Comparison of ENCODE assay signal across 14 cellular contexts in the genomic region with DNA sequence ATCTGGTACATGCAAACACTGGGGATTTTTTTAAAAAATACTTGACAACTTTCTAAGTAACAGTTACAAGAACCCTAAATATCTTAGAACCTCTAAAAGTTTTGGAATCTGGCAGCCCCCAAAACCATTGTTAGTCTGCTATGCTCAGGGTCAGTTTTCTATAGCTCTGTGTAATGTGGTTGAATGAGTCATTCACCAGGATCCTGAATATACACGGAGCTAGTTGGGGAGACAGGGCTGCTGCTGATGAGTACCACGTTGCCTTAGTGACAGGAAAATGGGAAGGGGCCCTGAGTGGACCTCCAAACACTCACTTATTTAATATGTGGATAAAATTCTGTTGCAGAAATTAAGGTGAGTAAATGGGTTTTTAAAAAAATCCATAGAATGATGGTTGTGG. TPM values are rescaled to one million over a fixed set of nuclear protein-coding genes. Genes with fewer than 3 reads are reported as not detected.
DNase-seq lines count a peak whose midpoint lies in the region; ATAC-seq, FAIRE-seq and TF ChIP-seq lines count a peak whose summit lies in the region.
"Had no signal": no experiment of that assay in that cellular context is flagged by ENCODE, and none has a peak within 500 bp of the region (broad histone marks: within the 10 kb centered on the region; RNA-seq: fewer than 3 reads in every experiment).

No MANE protein-coding gene starts in this region.

- H3K9me2 ChIP-seq in GM23248 (ENCODE audit: insufficient read depth), result no peaks in the 10 kb centered on the region

- H3K36me3 ChIP-seq in GM23248 (ENCODE audit: low read depth) (no peaks in the 10 kb centered on the region), Panc1 (ENCODE audit: control insufficient read depth, insufficient read depth, low read length) (no peaks in the 10 kb centered on the region), endothelial cell of umbilical vein (ENCODE audit: control insufficient read depth in 2 of 2, extremely low read depth in 1 of 2, insufficient read depth in 2 of 2, low read length in 2 of 2) (no peaks in the 10 kb centered on the region), osteoblast (ENCODE audit: insufficient read depth, low read length) (no peaks in the 10 kb centered on the region)

- H3K9ac ChIP-seq in GM23248 (no peak overlapping the region), endothelial cell of umbilical vein (replicated peaks; ENCODE audit: extremely low read depth, insufficient read depth, low read length) (no peak overlapping the region)

- H3K27ac Mint-ChIP-seq in activated T-helper 1 cell treated with anti-CD3 and anti-CD28 coated beads, Interleukin-12 subunit alpha, Interleukin-12 subunit beta, Interleukin-2, Interleukin-4 antibody, amounts not matched to agents 30 ng/mL and 10 ng/mL and 1 ng/mL, durations not matched to agents 14 hours and 24 hours and 36 hours, result no peak overlapping the region
- H3K27ac Mint-ChIP-seq: stimulated activated memory B cell treated with anti-CD40 and anti-IgM and Interleukin-4, amounts not matched to agents 10 μg/mL and 1 μg/mL and 100 μg/mL, for 72 hours had no signal

- no peaks in the 10 kb centered on the region for H4K20me1 ChIP-seq in GM23248 (ENCODE audit: insufficient read depth)
- H4K20me1 ChIP-seq in endothelial cell of umbilical vein (replicated peaks; ENCODE audit: control insufficient read depth, extremely low read depth, insufficient read depth, low read length), result no peaks in the 10 kb centered on the region
- H4K20me1 ChIP-seq in osteoblast (ENCODE audit: insufficient read depth, low read length), result no peaks in the 10 kb centered on the region

- dilution Hi-C loops in endothelial cell of umbilical vein (cut with MboI; ENCODE audit: extremely low pct_ligation_motif_present, low sequenced_read_pairs), result no loop called here

- peak; percentile 83 for FAIRE-seq in endothelial cell of umbilical vein (lab: Jason Lieb, UNC)
- FAIRE-seq: islet of Langerhans had no signal

- H3K27ac ChIP-seq in GM23248 (no peak overlapping the region; the same call in 1 of the 2 replicates), Panc1 (ENCODE audit: low read length) (no peak overlapping the region), endothelial cell of umbilical vein (ENCODE audit: insufficient read depth, low read depth, low read length) (no peak overlapping the region), osteoblast (ENCODE audit: low read depth, low read length) (peak overlapping the region; percentile 89)

- CTCF ChIA-PET in Panc1 (lab: Charles Lee) (no interaction called here), endothelial cell of umbilical vein (lab: Charles Lee) (interaction anchor here (0.8 to 1.0 kb wide), 2 partner anchors 54 to 66 kb away, joined by 3 to 4 read pairs; no protein-coding TSS in a partner anchor)

- no peaks in the 10 kb centered on the region for H3K79me2 ChIP-seq in GM23248 (ENCODE audit: insufficient read depth)
- no peaks in the 10 kb centered on the region for H3K79me2 ChIP-seq in endothelial cell of umbilical vein (ENCODE audit: control insufficient read depth, insufficient read depth, low read length)
- no peaks in the 10 kb centered on the region for H3K79me2 ChIP-seq in osteoblast (ENCODE audit: insufficient read depth, low read length)

- H3K4me2 ChIP-seq in GM23248 (ENCODE audit: unreplicated experiment) (peak overlapping the region; percentile 0), endothelial cell of umbilical vein (ENCODE audit: insufficient read depth, low read length) (no peak overlapping the region), osteoblast (ENCODE audit: insufficient read depth, low read length) (peak overlapping the region; percentile 75)

- H3K9me1 ChIP-seq in endothelial cell of umbilical vein (replicated peaks; ENCODE audit: control insufficient read depth, extremely low read depth, insufficient read depth, low read length), result no peaks in the 10 kb centered on the region

- DNase-seq in GM23248 (peak; percentile 79), Panc1 (ENCODE audit: low read depth, low spot score) (no peak), endothelial cell of umbilical vein (ENCODE audit: low read depth, low spot score) (peak; percentile 62), osteoblast (ENCODE audit: insufficient read length, low spot score, missing footprints) (no peak)
- no peak for DNase-seq in activated T-helper 1 cell treated with anti-CD3 and anti-CD28 coated beads, Interleukin-12 subunit alpha, Interleukin-12 subunit beta, Interleukin-2, Interleukin-4 antibody, amounts not matched to agents 30 ng/mL and 10 ng/mL and 1 ng/mL, durations not matched to agents 14 hours and 24 hours and 36 hours (ENCODE audit: low spot score)
- DNase-seq: Calu3; NCI-H1417; stimulated activated CD4-positive, alpha-beta T cell treated with anti-CD3 and anti-CD28 coated beads, Interleukin-15, amount 100 ng/mL, for 24 hours; T1000 had no signal

- H3F3A ChIP-seq in GM23248 (ENCODE audit: insufficient read depth), result 0 out of 2 replicates have a peak, but pooled peaks cover under 1% of the 10 kb centered on the region

- H3K4me3 Mint-ChIP-seq in activated T-helper 1 cell treated with anti-CD3 and anti-CD28 coated beads, Interleukin-12 subunit alpha, Interleukin-12 subunit beta, Interleukin-2, Interleukin-4 antibody, amounts not matched to agents 30 ng/mL and 10 ng/mL and 1 ng/mL, durations not matched to agents 14 hours and 24 hours and 36 hours, result no peak overlapping the region
- H3K4me3 Mint-ChIP-seq: stimulated activated memory B cell treated with anti-CD40 and anti-IgM and Interleukin-4, amounts not matched to agents 10 μg/mL and 1 μg/mL and 100 μg/mL, for 72 hours had no signal

- peaks cover 2% of the 10 kb centered on the region for H3K36me3 Mint-ChIP-seq in activated T-helper 1 cell treated with anti-CD3 and anti-CD28 coated beads, Interleukin-12 subunit alpha, Interleukin-12 subunit beta, Interleukin-2, Interleukin-4 antibody, amounts not matched to agents 30 ng/mL and 10 ng/mL and 1 ng/mL, durations not matched to agents 14 hours and 24 hours and 36 hours (ENCODE audit: low read depth)
- H3K36me3 Mint-ChIP-seq: stimulated activated memory B cell treated with anti-CD40 and anti-IgM and Interleukin-4, amounts not matched to agents 10 μg/mL and 1 μg/mL and 100 μg/mL, for 72 hours had no signal

- intact Hi-C loops in Panc1 (cut with micrococcal nuclease; ENCODE audit: unreplicated experiment), result no loop called here
- intact Hi-C loops in endothelial cell of umbilical vein (cut with micrococcal nuclease), result no loop called here
- intact Hi-C loops in activated T-helper 1 cell treated with anti-CD3 and anti-CD28 coated beads, Interleukin-12 subunit alpha, Interleukin-12 subunit beta, Interleukin-2, Interleukin-4 antibody, amounts not matched to agents 30 ng/mL and 10 ng/mL and 1 ng/mL, durations not matched to agents 14 hours and 24 hours and 36 hours (cut with micrococcal nuclease), result no loop called here

- peaks cover 4% of the 10 kb centered on the region for H3K9me3 Mint-ChIP-seq in activated T-helper 1 cell treated with anti-CD3 and anti-CD28 coated beads, Interleukin-12 subunit alpha, Interleukin-12 subunit beta, Interleukin-2, Interleukin-4 antibody, amounts not matched to agents 30 ng/mL and 10 ng/mL and 1 ng/mL, durations not matched to agents 14 hours and 24 hours and 36 hours

- peak; percentile 69; the same call in 1 of the 2 replicates for ATAC-seq in Panc1
- ATAC-seq in HG03108 (IDR thresholded peaks at IDR 0.05; ENCODE audit: unreplicated experiment), result no peak
- no peak for ATAC-seq in GM18868 (IDR thresholded peaks at IDR 0.05; ENCODE audit: unreplicated experiment)
- no peak for ATAC-seq in HG03521 (IDR thresholded peaks at IDR 0.05; ENCODE audit: unreplicated experiment)
- ATAC-seq: stimulated activated memory B cell treated with anti-CD40 and anti-IgM and Interleukin-4, amounts not matched to agents 10 μg/mL and 1 μg/mL and 100 μg/mL, for 72 hours had no signal

- no peaks in the 10 kb centered on the region for H3K9me3 ChIP-seq in GM23248 (ENCODE audit: low read depth)
- H3K9me3 ChIP-seq in Panc1 (ENCODE audit: control insufficient read depth, insufficient read depth, low read depth, low read length), result no peaks in the 10 kb centered on the region
- no peaks in the 10 kb centered on the region for H3K9me3 ChIP-seq in endothelial cell of umbilical vein (replicated peaks; ENCODE audit: control insufficient read depth, insufficient read depth, low read length)
- H3K9me3 ChIP-seq in osteoblast (ENCODE audit: low read depth, low read length), result no peaks in the 10 kb centered on the region

- WGBS in GM23248 (ENCODE audit: low coverage in 1 of 2, low lambda C conversion rate in 2 of 2, missing lambda C conversion rate in 2 of 2), 2 experiments, result 5% methylated on average over 2 of the region's 2 CpGs

- no peak overlapping the region for H2AFZ ChIP-seq in GM23248
- no peak overlapping the region for H2AFZ ChIP-seq in endothelial cell of umbilical vein (ENCODE audit: low read depth, low read length)
- H2AFZ ChIP-seq in osteoblast (ENCODE audit: low read length), result peak overlapping the region; percentile 18

- H3K27me3 ChIP-seq in GM23248 (replicated peaks; ENCODE audit: insufficient read depth) (no peaks in the 10 kb centered on the region), Panc1 (ENCODE audit: control insufficient read depth, insufficient read depth, low read length) (no peaks in the 10 kb centered on the region), endothelial cell of umbilical vein (ENCODE audit: control insufficient read depth in 2 of 2, insufficient read depth in 2 of 2, low read length in 2 of 2) (no peaks in the 10 kb centered on the region), osteoblast (ENCODE audit: insufficient read depth, low read length) (no peaks in the 10 kb centered on the region)

- TF ChIP-seq CTCF in Panc1 (IDR thresholded peaks at IDR 0.05) (no peak), endothelial cell of umbilical vein (IDR thresholded peaks at IDR 0.05; ENCODE audit: extremely low read depth in 1 of 2, insufficient read depth in 1 of 2, low read depth in 1 of 2, low read length in 2 of 2) (no peak), osteoblast (IDR thresholded peaks at IDR 0.05; ENCODE audit: extremely low read depth, low read depth, low read length) (no peak)

- H3K27me3 Mint-ChIP-seq in activated T-helper 1 cell treated with anti-CD3 and anti-CD28 coated beads, Interleukin-12 subunit alpha, Interleukin-12 subunit beta, Interleukin-2, Interleukin-4 antibody, amounts not matched to agents 30 ng/mL and 10 ng/mL and 1 ng/mL, durations not matched to agents 14 hours and 24 hours and 36 hours (ENCODE audit: insufficient read depth), result peaks cover 2% of the 10 kb centered on the region

- no peak for TF ChIP-seq POLR2A in endothelial cell of umbilical vein (IDR thresholded peaks at IDR 0.05; ENCODE audit: low read depth, low read length)

- H3K4me1 Mint-ChIP-seq in activated T-helper 1 cell treated with anti-CD3 and anti-CD28 coated beads, Interleukin-12 subunit alpha, Interleukin-12 subunit beta, Interleukin-2, Interleukin-4 antibody, amounts not matched to agents 30 ng/mL and 10 ng/mL and 1 ng/mL, durations not matched to agents 14 hours and 24 hours and 36 hours (ENCODE audit: low read depth), result peaks cover 7% of the 10 kb centered on the region

- POLR2A ChIA-PET in Panc1 (lab: Charles Lee), result interaction anchor here (0.6 kb wide), 1 partner anchor 29 kb away, joined by 3 read pairs; no protein-coding TSS in a partner anchor
- POLR2A ChIA-PET in endothelial cell of umbilical vein (lab: Charles Lee), result no interaction called here

- no peak overlapping the region for H3K4me3 ChIP-seq in GM23248
- H3K4me3 ChIP-seq in Panc1 (ENCODE audit: low read depth in 2 of 2, low read length in 2 of 2), result no peak overlapping the region
- H3K4me3 ChIP-seq in endothelial cell of umbilical vein (replicated peaks in 1 of 3; ENCODE audit: insufficient read depth in 1 of 3, low read depth in 1 of 3, low read length in 3 of 3), result no peak overlapping the region
- H3K4me3 ChIP-seq in osteoblast (ENCODE audit: insufficient read depth, low read length), result peak overlapping the region; percentile 44

- no TSS peak for BruUV-seq in Panc1 (replicated peaks; lab: Mats Ljungman, UMichigan)
- BruUV-seq in endothelial cell of umbilical vein (replicated peaks; lab: Mats Ljungman, UMichigan), result no TSS peak

- H3K4me1 ChIP-seq in GM23248 (ENCODE audit: insufficient read depth) (peaks cover 15% of the 10 kb centered on the region), Panc1 (ENCODE audit: control insufficient read depth, insufficient read depth, low read length) (no peaks in the 10 kb centered on the region), endothelial cell of umbilical vein (ENCODE audit: control insufficient read depth, extremely low read depth, insufficient read depth, low read length) (peaks cover 20% of the 10 kb centered on the region), osteoblast (ENCODE audit: insufficient read depth, low read length) (peaks cover 19% of the 10 kb centered on the region)

- in situ Hi-C loops in GM23248 (cut with MboI), result no loop called here
- in situ Hi-C loops in Panc1 (cut with HindIII; ENCODE audit: low pct_unique_long_range_greater_than_20kb, low sequenced_read_pairs), result no loop called here

RNA-seq across cellular contexts. Expression of a gene that starts 36.9 kb away (rescaled TPM):
- total RNA-seq in GM23248 (2014; rRNA removed; shearing (Covaris generic)), result 12.1 and 16.3 TPM in 2 replicates
- 7.6 and 8.2 TPM in 2 replicates for polyA plus RNA-seq in GM23248 (2016; fragmentation: Nextera tagmentation; extraction: Ambion mirVana)
- 44.3 TPM for total RNA-seq in Panc1 (2021; ENCODE audit: unreplicated experiment)
- 28.6 TPM for polyA plus RNA-seq in Panc1 (2012; ENCODE audit: insufficient read length)
- 86.3 and 99.4 TPM in 2 replicates for total RNA-seq in endothelial cell of umbilical vein
- polyA plus RNA-seq in endothelial cell of umbilical vein, result 52.2 and 58.9 TPM in 2 replicates
- 38.4 and 43.3 TPM in 2 replicates for polyA plus RNA-seq in endothelial cell of umbilical vein (2011; cell fraction: cytosol; rRNA removed)
- polyA plus RNA-seq in endothelial cell of umbilical vein (2011; cell fraction: nucleus; rRNA removed), result 342 and 357 TPM in 2 replicates
- 36.0 and 42.9 TPM in 2 replicates for polyA plus RNA-seq in endothelial cell of umbilical vein (2012)
- polyA minus RNA-seq in endothelial cell of umbilical vein, result 200 and 209 TPM in 2 replicates
- 28.9 TPM for polyA minus RNA-seq in endothelial cell of umbilical vein (2011; cell fraction: cytosol; rRNA and poly(A)+ RNA removed)
- polyA minus RNA-seq in endothelial cell of umbilical vein (2011; cell fraction: nucleus; rRNA and poly(A)+ RNA removed), result 300 and 392 TPM in 2 replicates
- total RNA-seq in osteoblast, result 33.9 and 34.7 TPM in 2 replicates
- total RNA-seq in activated T-helper 1 cell treated with anti-CD3 and anti-CD28 coated beads, Interleukin-12 subunit alpha, Interleukin-12 subunit beta, Interleukin-2, Interleukin-4 antibody, amounts not matched to agents 30 ng/mL and 10 ng/mL and 1 ng/mL, durations not matched to agents 14 hours and 24 hours and 36 hours, result 0.37 and 0.47 TPM in 2 replicates

Comparison
In these comparisons a context has a peak if more than half of its experiments do, and no peak if none do; other contexts are left out.
1. DNase-seq: peak in GM23248 (single experiment) and endothelial cell of umbilical vein (single experiment); none in Panc1 (single experiment), osteoblast (single experiment) and activated T-helper 1 cell treated with anti-CD3 and anti-CD28 coated beads, Interleukin-12 subunit alpha, Interleukin-12 subunit beta, Interleukin-2, Interleukin-4 antibody, amounts not matched to agents 30 ng/mL and 10 ng/mL and 1 ng/mL, durations not matched to agents 14 hours and 24 hours and 36 hours (single experiment).